Comparison of ENCODE assay signal across 2 cellular contexts in genomic region chr1:22141493-22141892, GRCh38.
TF ChIP-seq lines count a peak whose summit lies in the region.

No MANE protein-coding gene starts in this region.

TF ChIP-seq in HEK293, 187 proteins besides CTCF, POLR2A, EP300 and RAD21:
- peak; percentile 20; the same call in 1 of the 2 replicates for TF ChIP-seq ZNF341 (tag by site-specific recombination; IDR thresholded peaks at IDR 0.05; ENCODE audit: low read depth)
- peak; percentile 62 for TF ChIP-seq GLIS1 (tag by site-specific recombination; IDR thresholded peaks at IDR 0.05)
- TF ChIP-seq ZNF10 (tag by site-specific recombination; IDR thresholded peaks at IDR 0.05) = no peak
- TF ChIP-seq ZNF112 (tag by site-specific recombination; IDR thresholded peaks at IDR 0.05) = no peak
- no peak for TF ChIP-seq ZNF776 (tag by site-specific recombination; IDR thresholded peaks at IDR 0.05; ENCODE audit: borderline replicate concordance)
- no peak for TF ChIP-seq ZNF777 (tag by site-specific recombination; IDR thresholded peaks at IDR 0.05; ENCODE audit: borderline replicate concordance)
- no peak for TF ChIP-seq ZFP69B (tag by site-specific recombination; IDR thresholded peaks at IDR 0.05)
- TF ChIP-seq ZNF155 (tag by site-specific recombination; IDR thresholded peaks at IDR 0.05) = no peak
- TF ChIP-seq PRDM6 (tag by site-specific recombination; IDR thresholded peaks at IDR 0.05) = no peak
- no peak for TF ChIP-seq ZNF404 (tag by site-specific recombination; IDR thresholded peaks at IDR 0.05)
- no peak for TF ChIP-seq ZNF558 (tag by site-specific recombination; IDR thresholded peaks at IDR 0.05)
- no peak for TF ChIP-seq ZBTB10 (tag by site-specific recombination; IDR thresholded peaks at IDR 0.05)
- TF ChIP-seq HOXC10 (CRISPR knock-in tag; IDR thresholded peaks at IDR 0.05) = no peak
- no peak for TF ChIP-seq BCL6B (tag by site-specific recombination; IDR thresholded peaks at IDR 0.05)
- no peak for TF ChIP-seq ZNF658 (tag by site-specific recombination; IDR thresholded peaks at IDR 0.05)
- TF ChIP-seq ZNF114 (tag by site-specific recombination; IDR thresholded peaks at IDR 0.05) = no peak

TF ChIP-seq in HepG2, 621 proteins besides CTCF, POLR2A, EP300 and RAD21:
- TF ChIP-seq POGZ (CRISPR knock-in tag; IDR thresholded peaks at IDR 0.05) = no peak
